Comparison of ENCODE assay signal across 8 cellular contexts in the genomic region with DNA sequence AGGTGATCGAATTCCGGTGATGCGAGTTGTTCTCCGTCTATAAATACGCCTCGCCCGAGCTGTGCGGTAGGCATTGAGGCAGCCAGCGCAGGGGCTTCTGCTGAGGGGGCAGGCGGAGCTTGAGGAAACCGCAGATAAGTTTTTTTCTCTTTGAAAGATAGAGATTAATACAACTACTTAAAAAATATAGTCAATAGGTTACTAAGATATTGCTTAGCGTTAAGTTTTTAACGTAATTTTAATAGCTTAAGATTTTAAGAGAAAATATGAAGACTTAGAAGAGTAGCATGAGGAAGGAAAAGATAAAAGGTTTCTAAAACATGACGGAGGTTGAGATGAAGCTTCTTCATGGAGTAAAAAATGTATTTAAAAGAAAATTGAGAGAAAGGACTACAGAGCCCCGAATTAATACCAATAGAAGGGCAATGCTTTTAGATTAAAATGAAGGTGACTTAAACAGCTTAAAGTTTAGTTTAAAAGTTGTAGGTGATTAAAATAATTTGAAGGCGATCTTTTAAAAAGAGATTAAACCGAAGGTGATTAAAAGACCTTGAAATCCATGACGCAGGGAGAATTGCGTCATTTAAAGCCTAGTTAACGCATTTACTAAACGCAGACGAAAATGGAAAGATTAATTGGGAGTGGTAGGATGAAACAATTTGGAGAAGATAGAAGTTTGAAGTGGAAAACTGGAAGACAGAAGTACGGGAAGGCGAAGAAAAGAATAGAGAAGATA. TPM values are rescaled to one million over a fixed set of nuclear protein-coding genes. Genes with fewer than 3 reads are reported as not detected.
DNase-seq lines count a peak whose midpoint lies in the region; ATAC-seq and TF ChIP-seq lines count a peak whose summit lies in the region.

A gene (plus strand): TSS at position 69 of the 736 bp plus-strand sequence.

- H3K4me1 Mint-ChIP-seq in progenitor cell of endocrine pancreas (ENCODE audit: low read depth) (peaks cover 17% of the 10 kb centered on the region), type B pancreatic cell (ENCODE audit: unreplicated experiment) (peaks cover 27% of the 10 kb centered on the region)

- H3K36me3 ChIP-seq in adipocyte (ENCODE audit: control insufficient read depth, insufficient read depth, low read length, severe bottlenecking) = peaks cover 37% of the 10 kb centered on the region

- intact Hi-C loops in cardiac septum (cut with DNase I) = no loop called here

- H3K4me1 ChIP-seq in adipocyte (ENCODE audit: control insufficient read depth, insufficient read depth, low read length) = peaks cover 27% of the 10 kb centered on the region

- peak within 1 kb of the TSS; percentile 96 for H3K4me3 ChIP-seq in AG10803 (ENCODE audit: low read length)
- H3K4me3 ChIP-seq in adipocyte (ENCODE audit: low read length) = peak within 1 kb of the TSS; percentile 90

- no peaks in the 10 kb centered on the region for H3K27me3 ChIP-seq in adipocyte (replicated peaks; ENCODE audit: control insufficient read depth, insufficient read depth, low read length)

- H3K4me3 Mint-ChIP-seq in progenitor cell of endocrine pancreas (ENCODE audit: low read depth) (no peak within 1 kb of the TSS), type B pancreatic cell (no peak within 1 kb of the TSS)

- DNase-seq in AG10803 (ENCODE audit: low read depth) (peak; percentile 97), NCI-H1436 treated with DMSO at 0.1 percent for 48 hours (lab: John Stamatoyannopoulos, UW) (peak; percentile 77), T follicular helper cell (ENCODE audit: low read depth) (peak; percentile 91), adipocyte (ENCODE audit: low read depth) (peak; percentile 97), cardiac septum (ENCODE audit: low spot score) (peak; percentile 98), progenitor cell of endocrine pancreas (ENCODE audit: low spot score, unreplicated experiment) (peak; percentile 93), type B pancreatic cell (ENCODE audit: extremely low spot score, unreplicated experiment) (peak; percentile 94)

- no peak for TF ChIP-seq CTCF in AG10803 (conservative IDR thresholded peaks at IDR 0.05; ENCODE audit: low read length)
- TF ChIP-seq CTCF in progenitor cell of endocrine pancreas (IDR thresholded peaks at IDR 0.05; ENCODE audit: unreplicated experiment) = no peak
- no peak for TF ChIP-seq CTCF in type B pancreatic cell (conservative IDR thresholded peaks at IDR 0.05)

- H3K9me3 Mint-ChIP-seq in progenitor cell of endocrine pancreas (ENCODE audit: low read depth) (no peaks in the 10 kb centered on the region), type B pancreatic cell (no peaks in the 10 kb centered on the region)

- H3K27me3 Mint-ChIP-seq in progenitor cell of endocrine pancreas (no peaks in the 10 kb centered on the region), type B pancreatic cell (peaks cover 18% of the 10 kb centered on the region)

- peak; percentile 33 for ATAC-seq in GM21576 (IDR thresholded peaks at IDR 0.05; ENCODE audit: unreplicated experiment)

- H3K27ac Mint-ChIP-seq in progenitor cell of endocrine pancreas = no peak within 1 kb of the TSS
- H3K27ac Mint-ChIP-seq in type B pancreatic cell = no peak within 1 kb of the TSS

- peak within 1 kb of the TSS; percentile 98 for H3K9ac ChIP-seq in adipocyte (ENCODE audit: low read length)

- H3K36me3 Mint-ChIP-seq in progenitor cell of endocrine pancreas (ENCODE audit: insufficient read depth) (peaks cover 7% of the 10 kb centered on the region), type B pancreatic cell (peaks cover 9% of the 10 kb centered on the region)

- H3K9me3 ChIP-seq in adipocyte (ENCODE audit: control insufficient read depth, low read length) = peaks cover 8% of the 10 kb centered on the region

RNA-seq across cellular contexts. Expression of the gene that starts here (rescaled TPM):
- total RNA-seq in cardiac septum (9,850 TPM), progenitor cell of endocrine pancreas (16,546 and 17,116 TPM in 2 replicates), type B pancreatic cell (ENCODE audit: low replicate concordance) (4,133 and 6,276 TPM in 2 replicates)

Comparison
In these comparisons a context has a peak if more than half of its experiments do, and no peak if none do; other contexts are left out.
1. Peak in every context shown above with its lines: DNase-seq, ATAC-seq and H3K4me3 ChIP-seq.